Comparison of ENCODE assay signal across 1 cellular context in genomic region chr19:4449022-4449825, GRCh38.
TF ChIP-seq lines count a peak whose summit lies in the region.

No MANE protein-coding gene starts in this region.

TF ChIP-seq in SK-N-SH, 30 proteins besides CTCF, POLR2A, EP300 and RAD21:
- no peak for TF ChIP-seq REST (IDR thresholded peaks at IDR 0.05; ENCODE audit: low read depth, low read length)
- TF ChIP-seq TAF1 (IDR thresholded peaks at IDR 0.05; ENCODE audit: borderline replicate concordance, low read depth, low read length): no peak
- no peak for TF ChIP-seq RCOR1 (IDR thresholded peaks at IDR 0.05; ENCODE audit: low read length)
- no peak for TF ChIP-seq GATA2 (CRISPR knock-in tag; IDR thresholded peaks at IDR 0.05)
- TF ChIP-seq MEF2A (IDR thresholded peaks at IDR 0.05; ENCODE audit: borderline replicate concordance, low read depth): no peak
- TF ChIP-seq NFIC (IDR thresholded peaks at IDR 0.05; ENCODE audit: borderline replicate concordance): no peak
- no peak for TF ChIP-seq USF1 (IDR thresholded peaks at IDR 0.05; ENCODE audit: borderline replicate concordance, low read depth)
- no peak for TF ChIP-seq ELF1 (IDR thresholded peaks at IDR 0.05)
- TF ChIP-seq PBX3 (IDR thresholded peaks at IDR 0.05): no peak
- no peak for TF ChIP-seq ZBTB33 (IDR thresholded peaks at IDR 0.05; ENCODE audit: borderline replicate concordance, low read depth)
- TF ChIP-seq EZH2phosphoT487 (IDR thresholded peaks at IDR 0.05; ENCODE audit: borderline replicate concordance, low read depth): no peak
- TF ChIP-seq CHD2 (IDR thresholded peaks at IDR 0.05; ENCODE audit: low read length, partially characterized antibody): no peak
- no peak for TF ChIP-seq YY1 (IDR thresholded peaks at IDR 0.05; ENCODE audit: low read depth)
- TF ChIP-seq GABPA (IDR thresholded peaks at IDR 0.05; ENCODE audit: low read depth): no peak
- TF ChIP-seq SIN3A (IDR thresholded peaks at IDR 0.05; ENCODE audit: borderline replicate concordance, low read depth, low read length): no peak
- TF ChIP-seq RXRA (IDR thresholded peaks at IDR 0.05; ENCODE audit: borderline replicate concordance, low read depth): no peak
- TF ChIP-seq RFX5 (IDR thresholded peaks at IDR 0.05; ENCODE audit: low read length): no peak
- no peak for TF ChIP-seq MXI1 (IDR thresholded peaks at IDR 0.05; ENCODE audit: low read depth, low read length)
- no peak for TF ChIP-seq NRF1 (IDR thresholded peaks at IDR 0.05; ENCODE audit: low read depth, low read length)
